In genomic region chr6:127273499-127273898, GRCh38 we compare ENCODE assay signal across 18 cellular contexts. TPM values are rescaled to one million over a fixed set of nuclear protein-coding genes. Genes with fewer than 3 reads are reported as not detected.
DNase-seq lines count a peak whose midpoint lies in the region; ATAC-seq, FAIRE-seq and TF ChIP-seq lines count a peak whose summit lies in the region.
"Had no signal": no experiment of that assay in that cellular context is flagged by ENCODE, and none has a peak within 500 bp of the region (broad histone marks: within the 10 kb centered on the region; RNA-seq: fewer than 3 reads in every experiment).

No MANE protein-coding gene starts in this region.

- H4K91ac ChIP-seq in mesenchymal stem cell (ENCODE audit: low read length): no peak overlapping the region

- peak overlapping the region; percentile 43 for H3K27ac Mint-ChIP-seq in activated naive CD4-positive, alpha-beta T cell treated with anti-CD3 and anti-CD28 coated beads, Interleukin-2, amount 50 U/mL, for 24 hours
- no peak overlapping the region for H3K27ac Mint-ChIP-seq in activated naive CD4-positive, alpha-beta T cell treated with anti-CD3 and anti-CD28 coated beads, Interleukin-2, amount 10 ng/mL, durations not matched to agents 7 days and 5 days
- H3K27ac Mint-ChIP-seq: HFFc6 had no signal

- H3K27ac ChIP-seq in GM12878 (ENCODE audit: control insufficient read depth, insufficient read depth) (no peak overlapping the region), kidney (ENCODE audit: low read depth in 2 of 2, low read length in 2 of 2) (no peak overlapping the region), mesenchymal stem cell (ENCODE audit: low read length, poor library complexity, severe bottlenecking) (no peak overlapping the region)
- H3K27ac ChIP-seq: 22Rv1, BLaER1, HL-60 had no signal

- CTCF ChIA-PET in activated naive CD4-positive, alpha-beta T cell treated with anti-CD3 and anti-CD28 coated beads, Interleukin-2, amount 10 ng/mL, durations not matched to agents 7 days and 5 days (lab: Charles Lee): no interaction called here
- CTCF ChIA-PET in GM12878 (lab: Yijun Ruan, JAX): interaction anchor here (1.2 kb wide), 1 partner anchor 16 kb away, joined by 3 read pairs; no protein-coding TSS in a partner anchor

- H4K8ac ChIP-seq in mesenchymal stem cell (ENCODE audit: low read length): no peak overlapping the region

- H3K18ac ChIP-seq in mesenchymal stem cell (ENCODE audit: low read depth in 1 of 2, low read length in 2 of 2): no peak overlapping the region

- no peak overlapping the region for H2BK15ac ChIP-seq in mesenchymal stem cell (ENCODE audit: low read depth, poor library complexity, severe bottlenecking)

- H3K4ac ChIP-seq in mesenchymal stem cell (ENCODE audit: low read depth in 1 of 2, low read length in 2 of 2): no peak overlapping the region

- H3K9me3 Mint-ChIP-seq in activated naive CD4-positive, alpha-beta T cell treated with anti-CD3 and anti-CD28 coated beads, Interleukin-2, amount 50 U/mL, for 24 hours: no peaks in the 10 kb centered on the region
- H3K9me3 Mint-ChIP-seq in activated naive CD4-positive, alpha-beta T cell treated with anti-CD3 and anti-CD28 coated beads, Interleukin-2, amount 10 ng/mL, durations not matched to agents 7 days and 5 days: no peaks in the 10 kb centered on the region
- H3K9me3 Mint-ChIP-seq: CD4-positive, alpha-beta memory T cell; HFFc6 had no signal

- no peak for TF ChIP-seq RAD21 in GM12878 (IDR thresholded peaks at IDR 0.05; ENCODE audit: insufficient read depth, low read depth, low read length)

- intact Hi-C loops in GM12878 (cut with micrococcal nuclease; ENCODE audit: unreplicated experiment) (no loop called here), kidney (cut with DNase I) (no loop called here)

- no peak overlapping the region for H2BK120ac ChIP-seq in mesenchymal stem cell (ENCODE audit: low read depth, low read length)

- H3K23ac ChIP-seq in mesenchymal stem cell (ENCODE audit: low read length in 2 of 2): no peak overlapping the region

- H3K4me2 ChIP-seq in GM12878 (ENCODE audit: control insufficient read depth, insufficient read depth) (no peak overlapping the region), mesenchymal stem cell (ENCODE audit: low read length, poor library complexity, severe bottlenecking) (no peak overlapping the region)
- H3K4me2 ChIP-seq: BLaER1 had no signal

- peaks cover 55% of the 10 kb centered on the region for H3K4me1 Mint-ChIP-seq in activated naive CD4-positive, alpha-beta T cell treated with anti-CD3 and anti-CD28 coated beads, Interleukin-2, amount 50 U/mL, for 24 hours
- peaks cover 16% of the 10 kb centered on the region for H3K4me1 Mint-ChIP-seq in activated naive CD4-positive, alpha-beta T cell treated with anti-CD3 and anti-CD28 coated beads, Interleukin-2, amount 10 ng/mL, durations not matched to agents 7 days and 5 days

- H3K79me1 ChIP-seq in mesenchymal stem cell (replicated peaks; ENCODE audit: low read length, poor library complexity, severe bottlenecking): peaks cover 5% of the 10 kb centered on the region

- RAD21 ChIA-PET in GM12878 (lab: Charles Lee; ENCODE audit: unreplicated experiment): no interaction called here

- H3K27me3 ChIP-seq in GM12878 (replicated peaks in 1 of 2; ENCODE audit: control insufficient read depth in 2 of 2, insufficient read depth in 2 of 2, low read length in 1 of 2) (no peaks in the 10 kb centered on the region), mesenchymal stem cell (ENCODE audit: control insufficient read depth in 1 of 2, insufficient read depth in 1 of 2, low read length in 2 of 2) (no peaks in the 10 kb centered on the region)
- H3K27me3 ChIP-seq: BLaER1 had no signal

- DNase-seq in activated naive CD4-positive, alpha-beta T cell treated with anti-CD3 and anti-CD28 coated beads, Interleukin-2, amount 10 ng/mL, durations not matched to agents 7 days and 5 days: no peak
- DNase-seq in GM12878 (ENCODE audit: low read depth, low spot score) (no peak), kidney (no peak), LoVo (ENCODE audit: low spot score) (no peak), NCI-H774 (lab: John Stamatoyannopoulos, UW) (no peak), mesenchymal stem cell (no peak)
- DNase-seq: CD4-positive, alpha-beta memory T cell; DMS153; GDM1; HCEC 1CT; HFFc6; IMR-90; KBM-7 had no signal

- H3K27me3 Mint-ChIP-seq in activated naive CD4-positive, alpha-beta T cell treated with anti-CD3 and anti-CD28 coated beads, Interleukin-2, amount 50 U/mL, for 24 hours: no peaks in the 10 kb centered on the region
- no peaks in the 10 kb centered on the region for H3K27me3 Mint-ChIP-seq in activated naive CD4-positive, alpha-beta T cell treated with anti-CD3 and anti-CD28 coated beads, Interleukin-2, amount 10 ng/mL, durations not matched to agents 7 days and 5 days
- H3K27me3 Mint-ChIP-seq: CD4-positive, alpha-beta memory T cell had no signal

- TF ChIP-seq POLR2A in GM12878 (IDR thresholded peaks at IDR 0.05; ENCODE audit: low read depth, low read length): no peak

- peaks cover 3% of the 10 kb centered on the region for H3K36me3 Mint-ChIP-seq in activated naive CD4-positive, alpha-beta T cell treated with anti-CD3 and anti-CD28 coated beads, Interleukin-2, amount 50 U/mL, for 24 hours
- peaks cover 5% of the 10 kb centered on the region for H3K36me3 Mint-ChIP-seq in activated naive CD4-positive, alpha-beta T cell treated with anti-CD3 and anti-CD28 coated beads, Interleukin-2, amount 10 ng/mL, durations not matched to agents 7 days and 5 days

- no peaks in the 10 kb centered on the region for H3K9me3 ChIP-seq in GM12878 (replicated peaks; ENCODE audit: control insufficient read depth, insufficient read depth, low read length)
- no peaks in the 10 kb centered on the region for H3K9me3 ChIP-seq in kidney (ENCODE audit: control insufficient read depth in 1 of 2, low read length in 2 of 2)
- no peaks in the 10 kb centered on the region for H3K9me3 ChIP-seq in mesenchymal stem cell (ENCODE audit: control insufficient read depth, low read length)
- H3K9me3 ChIP-seq: BLaER1 had no signal

- H3K36me3 ChIP-seq in GM12878 (ENCODE audit: control insufficient read depth in 2 of 2, insufficient read depth in 2 of 2, low read length in 1 of 2) (no peaks in the 10 kb centered on the region), kidney (ENCODE audit: control insufficient read depth in 1 of 2, insufficient read depth in 2 of 2, low read length in 2 of 2) (no peaks in the 10 kb centered on the region), mesenchymal stem cell (ENCODE audit: control insufficient read depth in 1 of 2, insufficient read depth in 2 of 2, low read depth in 1 of 2, low read length in 2 of 2) (peaks cover 0 to 5% of the 10 kb centered on the region in 2 experiments)

- no TSS peak for BruUV-seq in GM12878 (replicated peaks; lab: Mats Ljungman, UMichigan)

- no peak overlapping the region for H2BK5ac ChIP-seq in mesenchymal stem cell (ENCODE audit: low read depth, low read length, poor library complexity, severe bottlenecking)

- no peak overlapping the region for H3K14ac ChIP-seq in mesenchymal stem cell (ENCODE audit: low read length in 2 of 2)

- H2AFZ ChIP-seq in GM12878 (ENCODE audit: control insufficient read depth, low read depth, low read length) (no peak overlapping the region), mesenchymal stem cell (ENCODE audit: low read depth, low read length) (no peak overlapping the region)

- H4K20me1 ChIP-seq in GM12878 (ENCODE audit: control insufficient read depth, insufficient read depth): no peaks in the 10 kb centered on the region

- H2BK12ac ChIP-seq in mesenchymal stem cell (ENCODE audit: low read length in 2 of 2): no peak overlapping the region

- no peak overlapping the region for H3K4me3 ChIP-seq in GM12878
- H3K4me3 ChIP-seq in kidney (ENCODE audit: low read length in 2 of 2): no peak overlapping the region
- H3K4me3 ChIP-seq in mesenchymal stem cell (ENCODE audit: insufficient read depth in 1 of 2, low read depth in 1 of 2, low read length in 2 of 2): no peak overlapping the region
- H3K4me3 ChIP-seq: BLaER1 had no signal

- in situ Hi-C loops in GM12878 (cut with MboI): no loop called here

- peaks cover 35% of the 10 kb centered on the region for H3K79me2 ChIP-seq in GM12878 (ENCODE audit: control insufficient read depth, insufficient read depth, low read length)

- H3K9ac ChIP-seq in GM12878 (ENCODE audit: control insufficient read depth, insufficient read depth, low read length) (no peak overlapping the region), kidney (ENCODE audit: low read length in 2 of 2) (no peak overlapping the region), mesenchymal stem cell (ENCODE audit: low read length) (no peak overlapping the region)
- H3K9ac ChIP-seq: BLaER1 had no signal

- POLR2A ChIA-PET in GM12878 (lab: Charles Lee): no interaction called here

- ATAC-seq in GM12878: no peak

- TF ChIP-seq CTCF in GM12878 (IDR thresholded peaks at IDR 0.05 in 2 of 3, conservative IDR thresholded peaks at IDR 0.05 in 1 of 3; ENCODE audit: control insufficient read depth in 2 of 3, extremely low read depth in 1 of 3, insufficient read depth in 1 of 3, low read depth in 3 of 3, low read length in 3 of 3) (no peak), kidney (IDR thresholded peaks at IDR 0.05; ENCODE audit: borderline replicate concordance, extremely low read depth, insufficient read depth) (no peak)

- no peak overlapping the region for H3K4me3 Mint-ChIP-seq in activated naive CD4-positive, alpha-beta T cell treated with anti-CD3 and anti-CD28 coated beads, Interleukin-2, amount 50 U/mL, for 24 hours
- no peak overlapping the region for H3K4me3 Mint-ChIP-seq in activated naive CD4-positive, alpha-beta T cell treated with anti-CD3 and anti-CD28 coated beads, Interleukin-2, amount 10 ng/mL, durations not matched to agents 7 days and 5 days
- H3K4me3 Mint-ChIP-seq: CD14-positive monocyte, HFFc6 had no signal

- H2AK5ac ChIP-seq in mesenchymal stem cell (ENCODE audit: low read length, severe bottlenecking): no peak overlapping the region

- FAIRE-seq in GM12878 (lab: Jason Lieb, UNC): no peak
- FAIRE-seq in kidney (lab: Jason Lieb, UNC): peak; percentile 45

- WGBS in GM12878 (ENCODE audit: insufficient coverage, insufficient replicate concordance, low lambda C conversion rate, missing lambda C conversion rate): 97% methylated on average over 2 of the region's 2 CpGs
- 92% methylated on average over 1 of the region's 2 CpGs for WGBS in mesenchymal stem cell

- H3K4me1 ChIP-seq in GM12878 (ENCODE audit: control insufficient read depth, insufficient read depth, low read length) (no peaks in the 10 kb centered on the region), kidney (ENCODE audit: control insufficient read depth in 1 of 2, insufficient read depth in 1 of 2, low read depth in 1 of 2, low read length in 2 of 2) (peaks cover 6 to 8% of the 10 kb centered on the region in 2 donors), mesenchymal stem cell (ENCODE audit: control insufficient read depth, insufficient read depth, low read depth, low read length) (no peaks in the 10 kb centered on the region)

- no peak for TF ChIP-seq EP300 in GM12878 (IDR thresholded peaks at IDR 0.05; ENCODE audit: borderline replicate concordance in 1 of 2, control insufficient read depth in 1 of 2, low read depth in 2 of 2, low read length in 2 of 2)

- SMC1A ChIA-PET in GM12878 (lab: Charles Lee; ENCODE audit: uncharacterized antibody, unreplicated experiment): interaction anchor here (1.1 to 2.7 kb wide), 2 partner anchors 10 to 18 kb away, joined by 3 to 12 read pairs; no protein-coding TSS in a partner anchor

RNA-seq across cellular contexts. Expression of gene RNF146, which starts 6.8 kb away (rescaled TPM):
- 53.0 and 53.9 TPM in 2 replicates for total RNA-seq in GM12878 (2013; cell fraction: nucleolus; rRNA removed)
- total RNA-seq in GM12878 (2014; rRNA removed) (15.4 and 20.2 TPM in 2 replicates), GM12878 (2014; rRNA removed; fragmentation: Illumina TruSeq; extraction: Trizol) (17.9 and 20.6 TPM in 2 replicates), GM12878 (2021) (15.8 and 16.0 TPM in 2 replicates), kidney (47.5 TPM)
- 8.8 TPM for polyA plus RNA-seq in GM12878 (2011; ENCODE audit: low read depth)
- polyA plus RNA-seq in GM12878 (2011; rRNA removed) (33.0 and 44.4 TPM in 2 replicates), GM12878 (2014; fragmentation: Illumina TruSeq; extraction: Trizol) (18.0 and 25.0 TPM in 2 replicates), GM12878 (2014; fragmentation: Nextera tagmentation; extraction: Ambion mirVana) (10 to 100 TPM in 1 of 2 experiments, 1 to 10 TPM in 1; 9.3 to 12.4 TPM), GM12878 (2014; rRNA removed) (18.6 and 21.9 TPM in 2 replicates), GM12878 (2016; fragmentation: Nextera tagmentation; extraction: Ambion mirVana) (10 to 100 TPM; 17.7 to 18.0 TPM), kidney (ENCODE audit: insufficient read depth, low read depth, low replicate concordance) (36.1 TPM)
- 14.5 and 15.3 TPM in 2 replicates for polyA plus RNA-seq in GM12878 (2011; cell fraction: cytosol; rRNA removed)
- polyA plus RNA-seq in GM12878 (2011; cell fraction: nucleus; rRNA removed): 31.3 and 42.4 TPM in 2 replicates
- 12.5 and 16.2 TPM in 2 replicates for polyA plus RNA-seq in GM12878 (2012)
- 21.8 and 26.9 TPM in 2 replicates for polyA minus RNA-seq in GM12878 (2011; rRNA and poly(A)+ RNA removed)
- 5.5 and 6.1 TPM in 2 replicates for polyA minus RNA-seq in GM12878 (2011; cell fraction: cytosol; rRNA and poly(A)+ RNA removed)
- polyA minus RNA-seq in GM12878 (2011; cell fraction: nucleus; rRNA and poly(A)+ RNA removed): 22.0 and 23.5 TPM in 2 replicates
- polyA plus RNA-seq in mesenchymal stem cell (2013, experiment 1 of 2): 27.8 TPM
- 24.9 TPM for polyA plus RNA-seq in mesenchymal stem cell (2013, experiment 2 of 2)
